ENCODE assay signal across 1 cellular context in genomic region chr4:78732332-78733104, GRCh38.
TF ChIP-seq lines count a peak whose summit lies in the region.

No MANE protein-coding gene starts in this region.

TF ChIP-seq in K562, 482 proteins besides CTCF, POLR2A, EP300 and RAD21 (continued from another document and continues in another):
- TF ChIP-seq MBD1 (CRISPR knock-in tag; IDR thresholded peaks at IDR 0.05) (no peak), SMAD4 (CRISPR knock-in tag; conservative IDR thresholded peaks at IDR 0.05) (peak; percentile 89), POU5F1 (IDR thresholded peaks at IDR 0.05; ENCODE audit: borderline replicate concordance, low read depth, low read length, partially characterized antibody) (no peak), RBM14 (IDR thresholded peaks at IDR 0.05; ENCODE audit: borderline replicate concordance, insufficient read depth, low read depth, low read length) (no peak), BDP1 (IDR thresholded peaks at IDR 0.05; ENCODE audit: insufficient read depth, insufficient read length) (no peak), MIER1 (IDR thresholded peaks at IDR 0.05; ENCODE audit: low read depth) (no peak), RBM15 (IDR thresholded peaks at IDR 0.05; ENCODE audit: insufficient read depth, low read length) (no peak), ZFX (CRISPR knock-in tag; IDR thresholded peaks at IDR 0.05) (peak; percentile 46), ZNF24 (IDR thresholded peaks at IDR 0.05) (no peak; the same call in 1 of the 2 replicates), ZNF584 (CRISPR knock-in tag; IDR thresholded peaks at IDR 0.05; ENCODE audit: low read depth) (peak; percentile 93), FIP1L1 (IDR thresholded peaks at IDR 0.05; ENCODE audit: low read depth, low read length, poor library complexity, severe bottlenecking) (no peak), HDAC2 (IDR thresholded peaks at IDR 0.05) (peak; percentile 96), HNRNPUL1 (IDR thresholded peaks at IDR 0.05; ENCODE audit: low read length) (no peak), ASH1L (IDR thresholded peaks at IDR 0.05; ENCODE audit: borderline replicate concordance, low read depth, partially characterized antibody) (peak; percentile 57), BACH1 (tag; IDR thresholded peaks at IDR 0.05) (peak; percentile 63; the same call in 1 of the 2 replicates), ZNF76 (CRISPR knock-in tag; IDR thresholded peaks at IDR 0.05; ENCODE audit: borderline replicate concordance) (no peak), NCOA2 (IDR thresholded peaks at IDR 0.05; ENCODE audit: partially characterized antibody in 2 of 2) (peak; percentile 37 to 76), KLF6 (CRISPR knock-in tag; IDR thresholded peaks at IDR 0.05; ENCODE audit: borderline replicate concordance) (peak; percentile 62; the same call in 1 of the 2 replicates), ARID1B (IDR thresholded peaks at IDR 0.05) (peak; percentile 98), FOXM1 (IDR thresholded peaks at IDR 0.05; ENCODE audit: low read depth) (peak; percentile 90), FOXM1 (CRISPR knock-in tag; IDR thresholded peaks at IDR 0.05; ENCODE audit: low read depth) (no peak), ARID2 (IDR thresholded peaks at IDR 0.05) (no peak), KLF1 (tag; IDR thresholded peaks at IDR 0.05) (no peak), KLF16 (IDR thresholded peaks at IDR 0.05) (peak; percentile 84), NR1H2 (CRISPR knock-in tag; IDR thresholded peaks at IDR 0.05) (no peak), NFATC3 (IDR thresholded peaks at IDR 0.05) (peak; percentile 68; the same call in 1 of the 2 replicates), SMARCE1 (IDR thresholded peaks at IDR 0.05) (peak; percentile 93), ARNT (IDR thresholded peaks at IDR 0.05) (peak; percentile 88 to 95; a peak in 3 of 4 replicates), RBFOX2 (IDR thresholded peaks at IDR 0.05; ENCODE audit: low read depth, low read length) (0 out of 2 replicates have a peak, but pooled peaks have one; percentile 21), ZNF444 (CRISPR knock-in tag; IDR thresholded peaks at IDR 0.05) (no peak), HDAC1 (IDR thresholded peaks at IDR 0.05) (peak in 1 of 2 experiments; percentile 91; a peak in 3 of 4 replicates), ZNF696 (CRISPR knock-in tag; conservative IDR thresholded peaks at IDR 0.05) (no peak), ZNF133 (CRISPR knock-in tag; IDR thresholded peaks at IDR 0.05) (no peak), ZNF140 (CRISPR knock-in tag; IDR thresholded peaks at IDR 0.05) (no peak), ZBTB34 (CRISPR knock-in tag; IDR thresholded peaks at IDR 0.05) (no peak), ZNF239 (CRISPR knock-in tag; IDR thresholded peaks at IDR 0.05) (peak; percentile 57; the same call in 1 of the 2 replicates), ZFP91 (CRISPR knock-in tag; IDR thresholded peaks at IDR 0.05) (no peak), SRSF7 (optimal IDR thresholded peaks at IDR 0.05; ENCODE audit: low read depth, low read length) (no peak), ZNF830 (CRISPR knock-in tag; IDR thresholded peaks at IDR 0.05) (no peak), ZNF212 (CRISPR knock-in tag; IDR thresholded peaks at IDR 0.05) (no peak), RFX5 (IDR thresholded peaks at IDR 0.05; ENCODE audit: low read depth, low read length) (no peak), ZNF174 (CRISPR knock-in tag; IDR thresholded peaks at IDR 0.05) (no peak), FOXJ2 (tag; IDR thresholded peaks at IDR 0.05) (no peak), CTCFL (IDR thresholded peaks at IDR 0.05; ENCODE audit: borderline replicate concordance, insufficient read depth, low read depth, low read length, poor library complexity, severe bottlenecking) (no peak), SMAD2 (IDR thresholded peaks at IDR 0.05; ENCODE audit: low read depth, low read length) (no peak), FUS (optimal IDR thresholded peaks at IDR 0.05; ENCODE audit: low read depth, low read length) (no peak), TEAD4 (IDR thresholded peaks at IDR 0.05; ENCODE audit: low read length) (peak; percentile 95), TEAD4 (CRISPR knock-in tag; IDR thresholded peaks at IDR 0.05; ENCODE audit: borderline replicate concordance) (no peak), THRAP3 (IDR thresholded peaks at IDR 0.05; ENCODE audit: borderline replicate concordance) (no peak), GTF2F1 (IDR thresholded peaks at IDR 0.05; ENCODE audit: low read depth, low read length) (no peak), L3MBTL2 (IDR thresholded peaks at IDR 0.05) (0 out of 2 replicates have a peak, but pooled peaks have one; percentile 30), ADNP (tag; IDR thresholded peaks at IDR 0.05) (peak; percentile 88), E2F1 (CRISPR knock-in tag; IDR thresholded peaks at IDR 0.05) (no peak), THRB (CRISPR knock-in tag; conservative IDR thresholded peaks at IDR 0.05) (no peak), HOXB6 (CRISPR knock-in tag; IDR thresholded peaks at IDR 0.05; ENCODE audit: borderline replicate concordance) (no peak), POLR2AphosphoS5 (IDR thresholded peaks at IDR 0.05; ENCODE audit: control insufficient read depth, insufficient read depth, low read depth, low read length) (peak; percentile 62), SIN3B (IDR thresholded peaks at IDR 0.05; ENCODE audit: low read depth) (no peak), ZNF347 (CRISPR knock-in tag; IDR thresholded peaks at IDR 0.05; ENCODE audit: low read depth) (no peak), EWSR1 (IDR thresholded peaks at IDR 0.05; ENCODE audit: borderline replicate concordance, low read depth, partially characterized antibody) (no peak), TAF15 (IDR thresholded peaks at IDR 0.05; ENCODE audit: low read depth, low read length) (no peak), RAD51 (IDR thresholded peaks at IDR 0.05; ENCODE audit: borderline replicate concordance, low read depth) (no peak; the same call in 1 of the 2 replicates), POLR2AphosphoS2 (IDR thresholded peaks at IDR 0.05; ENCODE audit: low read length) (no peak), ZNF764 (CRISPR knock-in tag; IDR thresholded peaks at IDR 0.05; ENCODE audit: low read depth) (no peak), NFE2 (IDR thresholded peaks at IDR 0.05; ENCODE audit: low read depth) (peak; percentile 40; the same call in 1 of the 2 replicates), TCF15 (CRISPR knock-in tag; IDR thresholded peaks at IDR 0.05) (no peak), E2F5 (CRISPR knock-in tag; IDR thresholded peaks at IDR 0.05) (no peak), CBX3 (IDR thresholded peaks at IDR 0.05; ENCODE audit: borderline replicate concordance in 1 of 2, low read length in 2 of 2) (peak in 1 of 2 experiments; percentile 65; a peak in 1 of 3 replicates), PRPF4 (IDR thresholded peaks at IDR 0.05; ENCODE audit: insufficient read depth, low read depth, low read length, poor library complexity, severe bottlenecking) (no peak)
